ENCODE assay signal across 11 cellular contexts in the genomic region with DNA sequence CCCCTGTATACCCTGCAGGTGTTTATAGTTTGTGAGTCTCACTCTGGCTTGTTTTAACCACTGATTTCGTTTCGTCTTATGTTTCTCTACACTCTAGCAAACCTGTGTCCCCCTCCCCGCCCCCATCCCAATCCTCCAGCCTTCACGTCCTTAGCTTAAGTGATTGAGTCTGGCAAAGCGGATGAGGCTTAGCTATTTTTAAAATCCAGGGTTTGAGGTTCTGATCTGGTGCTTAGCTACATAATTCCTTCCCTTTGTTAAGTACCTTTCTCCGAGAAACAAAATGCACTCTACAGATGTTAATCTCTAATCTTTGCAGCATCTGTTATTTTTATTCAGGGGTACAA. TPM values are rescaled to one million over a fixed set of nuclear protein-coding genes. Genes with fewer than 3 reads are reported as not detected.
DNase-seq lines count a peak whose midpoint lies in the region; ATAC-seq, FAIRE-seq and TF ChIP-seq lines count a peak whose summit lies in the region.
"Had no signal": no experiment of that assay in that cellular context is flagged by ENCODE, and none has a peak within 500 bp of the region (broad histone marks: within the 10 kb centered on the region; RNA-seq: fewer than 3 reads in every experiment).

No MANE protein-coding gene starts in this region.

- H3K23ac ChIP-seq in H1 (ENCODE audit: insufficient read length): no peak overlapping the region

- no peak overlapping the region for H2AFZ ChIP-seq in H1 (ENCODE audit: low read length)

- TF ChIP-seq POLR2A in NB4 (IDR thresholded peaks at IDR 0.05; ENCODE audit: extremely low read depth, insufficient read length) (no peak), H1 (IDR thresholded peaks at IDR 0.05; ENCODE audit: control extremely low read depth in 1 of 2, low read depth in 2 of 2, low read length in 2 of 2) (no peak)

- WGBS in H1 (ENCODE audit: extremely low coverage in 1 of 2, insufficient coverage in 1 of 2, insufficient read length in 1 of 2, insufficient replicate concordance in 2 of 2, low coverage in 1 of 2, low lambda C conversion rate in 2 of 2, missing lambda C conversion rate in 1 of 2), 2 experiments: 52% methylated on average over 6 of the region's 6 CpGs; no CpG with 5 or more reads in 1 of the 2 experiments

- peaks cover 19% of the 10 kb centered on the region for H3K4me1 Mint-ChIP-seq in activated CD4-positive, alpha-beta T cell treated with anti-CD3 and anti-CD28 coated beads, Interleukin-2, amount 10 ng/mL, durations not matched to agents 7 days and 5 days

- no peak overlapping the region for H3K4ac ChIP-seq in H1 (replicated peaks; ENCODE audit: insufficient read length, low read depth, low read length)

- H3K36me3 Mint-ChIP-seq in activated CD4-positive, alpha-beta T cell treated with anti-CD3 and anti-CD28 coated beads, Interleukin-2, amount 10 ng/mL, durations not matched to agents 7 days and 5 days (ENCODE audit: low read depth): no peaks in the 10 kb centered on the region
- H3K36me3 Mint-ChIP-seq: activated naive CD4-positive, alpha-beta T cell treated with anti-CD3 and anti-CD28 coated beads, Interleukin-2, amount 50 U/mL, for 24 hours had no signal

- CTCF ChIA-PET in activated CD4-positive, alpha-beta T cell treated with anti-CD3 and anti-CD28 coated beads, Interleukin-2, amount 10 ng/mL, durations not matched to agents 7 days and 5 days (lab: Charles Lee): interaction anchor here (1.2 kb wide), 1 partner anchor 12 kb away, joined by 3 read pairs; no protein-coding TSS in a partner anchor
- CTCF ChIA-PET in H1 (lab: Charles Lee; ENCODE audit: partially characterized antibody): interaction anchor here (1.0 to 10.6 kb wide), 12 partner anchors 10 to 366 kb away, joined by 3 to 83 read pairs (median 3); no protein-coding TSS in a partner anchor

- peak overlapping the region; percentile 19 for H2BK12ac ChIP-seq in H1 (ENCODE audit: low read depth, low read length)

- DNase-seq in activated CD4-positive, alpha-beta T cell treated with anti-CD3 and anti-CD28 coated beads, Interleukin-2, amount 10 ng/mL, durations not matched to agents 7 days and 5 days: no peak
- no peak for DNase-seq in activated CD4-positive, alpha-beta T cell treated with anti-CD3 and anti-CD28 coated beads, Interleukin-2, amount 50 U/mL, for 48 hours
- peak; percentile 63 for DNase-seq in NB4 (ENCODE audit: low read depth)
- no peak for DNase-seq in H1 (ENCODE audit: low read depth in 1 of 2, low spot score in 2 of 2)
- peak; percentile 58 for DNase-seq in retinal pigment epithelial cell (ENCODE audit: low read depth)
- no peak for DNase-seq in NCI-H2081 (lab: John Stamatoyannopoulos, UW)
- DNase-seq in NOMO-1 treated with dmso at 0.1 percent for 144 hours (lab: John Stamatoyannopoulos, UW; ENCODE audit: unreplicated experiment): no peak
- DNase-seq: erythroblast, NCI-H774 had no signal

- no peak for TF ChIP-seq EP300 in H1 (IDR thresholded peaks at IDR 0.05; ENCODE audit: borderline replicate concordance in 1 of 2, low read depth in 2 of 2, low read length in 2 of 2)

- H3K9me3 Mint-ChIP-seq in activated CD4-positive, alpha-beta T cell treated with anti-CD3 and anti-CD28 coated beads, Interleukin-2, amount 10 ng/mL, durations not matched to agents 7 days and 5 days: no peaks in the 10 kb centered on the region
- H3K9me3 Mint-ChIP-seq: activated naive CD4-positive, alpha-beta T cell treated with anti-CD3 and anti-CD28 coated beads, Interleukin-2, amount 50 U/mL, for 24 hours had no signal

- H3K4me3 ChIP-seq in NB4 (ENCODE audit: low read depth, low read length) (peak overlapping the region; percentile 39), H1 (ENCODE audit: extremely low read depth in 1 of 4, insufficient read depth in 2 of 4, low read depth in 3 of 4, low read length in 4 of 4) (peak overlapping the region in 1 of 4 experiments; percentile 17; a peak in 1 of 8 replicates), retinal pigment epithelial cell (ENCODE audit: low read length) (peak overlapping the region; percentile 38)

- peak overlapping the region; percentile 12 for H3K4me3 Mint-ChIP-seq in activated CD4-positive, alpha-beta T cell treated with anti-CD3 and anti-CD28 coated beads, Interleukin-2, amount 10 ng/mL, durations not matched to agents 7 days and 5 days
- H3K4me3 Mint-ChIP-seq: activated naive CD4-positive, alpha-beta T cell treated with anti-CD3 and anti-CD28 coated beads, Interleukin-2, amount 50 U/mL, for 24 hours had no signal

- H4K8ac ChIP-seq in H1 (ENCODE audit: extremely low read depth, insufficient read depth, low read length): no peak overlapping the region; the same call in 1 of the 2 replicates

- H3K9me3 ChIP-seq in H1 (ENCODE audit: insufficient read depth in 2 of 2, low read depth in 1 of 2, low read length in 1 of 2): no peaks in the 10 kb centered on the region

- H3K27ac ChIP-seq in H1 (ENCODE audit: low read depth, low read length): 0 out of 2 replicates have a peak overlapping the region, but pooled peaks have one; percentile 58

- H3K4me2 ChIP-seq in H1 (ENCODE audit: insufficient read depth in 1 of 2, low read depth in 2 of 2, low read length in 2 of 2): peak overlapping the region; percentile 31 to 46

- H3K79me2 ChIP-seq in H1 (ENCODE audit: control insufficient read depth in 1 of 2, insufficient read depth in 2 of 2, low read length in 2 of 2): peaks cover 2 to 97% of the 10 kb centered on the region in 2 experiments

- no peaks in the 10 kb centered on the region for H3K23me2 ChIP-seq in H1 (ENCODE audit: low read depth, low read length)

- H2AK5ac ChIP-seq in H1 (ENCODE audit: low read depth, low read length): no peak overlapping the region

- 0 out of 2 replicates have a peak overlapping the region, but pooled peaks have one; percentile 16 for H2BK5ac ChIP-seq in H1 (ENCODE audit: low read depth, low read length)

- H2BK120ac ChIP-seq in H1 (replicated peaks; ENCODE audit: low read depth, low read length): no peak overlapping the region

- peak overlapping the region; percentile 48; the same call in 1 of the 2 replicates for H3K18ac ChIP-seq in H1 (ENCODE audit: extremely low read depth, low read length)

- H3K56ac ChIP-seq in H1 (replicated peaks; ENCODE audit: insufficient read length, low read depth, low read length): no peak overlapping the region

- no peak overlapping the region for H3K14ac ChIP-seq in H1 (ENCODE audit: insufficient read length)

- H3K4me1 ChIP-seq in H1 (replicated peaks in 1 of 4; ENCODE audit: control insufficient read depth in 3 of 4, insufficient read depth in 4 of 4, low read length in 3 of 4): peaks cover 21 to 46% (median 34%) of the 10 kb centered on the region in 4 experiments

- no peak overlapping the region for H4K91ac ChIP-seq in H1 (replicated peaks; ENCODE audit: insufficient read length, low read length)

- POLR2A ChIA-PET in activated CD4-positive, alpha-beta T cell treated with anti-CD3 and anti-CD28 coated beads, Interleukin-2, amount 10 ng/mL, durations not matched to agents 7 days and 5 days (lab: Charles Lee): interaction anchor here (0.6 to 0.9 kb wide), 3 partner anchors 10 to 129 kb away, joined by 3 read pairs; no protein-coding TSS in a partner anchor
- POLR2A ChIA-PET in H1 (lab: Charles Lee; ENCODE audit: partially characterized antibody): no interaction called here

- TF ChIP-seq CTCF in NB4 (IDR thresholded peaks at IDR 0.05; ENCODE audit: low read depth, low read length) (no peak), H1 (IDR thresholded peaks at IDR 0.05; ENCODE audit: control extremely low read depth in 1 of 3, insufficient read depth in 1 of 3, low read depth in 1 of 3, low read length in 3 of 3) (no peak), retinal pigment epithelial cell (conservative IDR thresholded peaks at IDR 0.05; ENCODE audit: low read depth, low read length) (no peak)

- peaks cover 14 to 28% of the 10 kb centered on the region in 2 experiments for H4K20me1 ChIP-seq in H1 (replicated peaks in 1 of 2; ENCODE audit: control insufficient read depth in 1 of 2, insufficient read depth in 2 of 2, low read length in 2 of 2)

- no peaks in the 10 kb centered on the region for H3K36me3 ChIP-seq in H1 (ENCODE audit: control insufficient read depth in 2 of 4, insufficient read depth in 4 of 4, low read length in 3 of 4)

- H4K5ac ChIP-seq in H1 (ENCODE audit: insufficient read length, low read depth, low read length): no peak overlapping the region

- ATAC-seq in GM21717 (IDR thresholded peaks at IDR 0.05; ENCODE audit: unreplicated experiment): no peak

- FAIRE-seq in H1 (lab: Jason Lieb, UNC): peak; percentile 36

- peaks cover 22% of the 10 kb centered on the region for H3K79me1 ChIP-seq in H1 (ENCODE audit: low read depth, low read length)

- no peak for TF ChIP-seq RAD21 in H1 (IDR thresholded peaks at IDR 0.05 in 1 of 2, conservative IDR thresholded peaks at IDR 0.05 in 1 of 2; ENCODE audit: low read depth in 2 of 2, low read length in 2 of 2)

- H3K27ac Mint-ChIP-seq in activated CD4-positive, alpha-beta T cell treated with anti-CD3 and anti-CD28 coated beads, Interleukin-2, amount 10 ng/mL, durations not matched to agents 7 days and 5 days: peak overlapping the region; percentile 17
- H3K27ac Mint-ChIP-seq: activated naive CD4-positive, alpha-beta T cell treated with anti-CD3 and anti-CD28 coated beads, Interleukin-2, amount 50 U/mL, for 24 hours had no signal

- no peak overlapping the region for H2BK20ac ChIP-seq in H1 (ENCODE audit: low read length)

- H3K27me3 Mint-ChIP-seq in activated CD4-positive, alpha-beta T cell treated with anti-CD3 and anti-CD28 coated beads, Interleukin-2, amount 10 ng/mL, durations not matched to agents 7 days and 5 days: peaks cover 43% of the 10 kb centered on the region

- no peaks in the 10 kb centered on the region for H3K27me3 ChIP-seq in H1 (replicated peaks in 1 of 4; ENCODE audit: control insufficient read depth in 3 of 4, extremely low read depth in 1 of 4, insufficient read depth in 3 of 4, low read length in 3 of 4)

- H3K9ac ChIP-seq in H1 (replicated peaks in 1 of 4; ENCODE audit: extremely low read depth in 1 of 4, low read depth in 3 of 4, low read length in 3 of 4): no peak overlapping the region

- no peak overlapping the region for H2BK15ac ChIP-seq in H1 (ENCODE audit: low read length)

TF ChIP-seq in H1, 55 proteins besides CTCF, POLR2A, EP300 and RAD21 (continues in another document):
- TF ChIP-seq SP4 (IDR thresholded peaks at IDR 0.05; ENCODE audit: low read length): no peak

RNA-seq across cellular contexts. Expression of gene AGAP1, which starts 7.8 kb away (rescaled TPM):
- under 1 TPM; 0.89 to 0.97 TPM for total RNA-seq in activated CD4-positive, alpha-beta T cell treated with anti-CD3 and anti-CD28 coated beads, Interleukin-2, amount 10 ng/mL, durations not matched to agents 7 days and 5 days
- total RNA-seq in H1 (2021; fragmentation: NEBNext Ultra II Directional; extraction: Animal tissue kit (Norgen Biotek cat#: 25700)): 39.4 and 40.5 TPM in 2 replicates
- 18.1 and 19.4 TPM in 2 replicates for polyA plus RNA-seq in H1 (2011; rRNA removed)
- 16.7 TPM for polyA plus RNA-seq in H1 (2011; cell fraction: cytosol; rRNA removed)
- polyA plus RNA-seq in H1 (2011; cell fraction: nucleus; rRNA removed): 35.0 TPM
- 14.0 to 20.9 TPM (median 18.1 TPM) in 4 replicates for polyA plus RNA-seq in H1 (2012, experiment 1 of 2)
- 7.8 TPM for polyA plus RNA-seq in H1 (2012, experiment 2 of 2)
- 15.0 TPM for polyA plus RNA-seq in H1 (2013, experiment 1 of 2)
- polyA plus RNA-seq in H1 (2013, experiment 2 of 2): 14.7 TPM
- 84.6 and 95.9 TPM in 2 replicates for polyA minus RNA-seq in H1 (2011; rRNA and poly(A)+ RNA removed)
- 24.8 TPM for polyA minus RNA-seq in H1 (2011; cell fraction: cytosol; rRNA and poly(A)+ RNA removed)
- 90.8 TPM for polyA minus RNA-seq in H1 (2011; cell fraction: nucleus; rRNA and poly(A)+ RNA removed)

Comparison
In these comparisons a context has a peak if more than half of its experiments do, and no peak if none do; other contexts are left out.
1. DNase-seq: peak in NB4 (single experiment) and retinal pigment epithelial cell (single experiment); none in activated CD4-positive, alpha-beta T cell treated with anti-CD3 and anti-CD28 coated beads, Interleukin-2, amount 10 ng/mL, durations not matched to agents 7 days and 5 days (single experiment), activated CD4-positive, alpha-beta T cell treated with anti-CD3 and anti-CD28 coated beads, Interleukin-2, amount 50 U/mL, for 48 hours (0 of 2), H1 (0 of 2), NCI-H2081 (0 of 2) and NOMO-1 treated with dmso at 0.1 percent for 144 hours (single experiment).
2. RNA of gene AGAP1, which starts 7.8 kb away (total RNA-seq): 39.4 to 40.5 TPM in H1; 0.89 to 0.97 TPM in activated CD4-positive, alpha-beta T cell treated with anti-CD3 and anti-CD28 coated beads, Interleukin-2, amount 10 ng/mL, durations not matched to agents 7 days and 5 days; every median in the first group is over 10 times any median in the second.